In genomic region chr5:134527961-134528424, GRCh38 we compare ENCODE assay signal across 8 cellular contexts. TPM values are rescaled to one million over a fixed set of nuclear protein-coding genes. Genes with fewer than 3 reads are reported as not detected.
A peak's percentile ranks its signal among the peaks of the same experiment; 100 is the strongest.
DNase-seq lines count a peak whose midpoint lies in the region; ATAC-seq and TF ChIP-seq lines count a peak whose summit lies in the region.

No MANE protein-coding gene starts in this region.

- intact Hi-C loops in sigmoid colon (cut with DNase I) = loop anchor here (1.0 to 5.0 kb wide), 5 partner anchors 16 to 351 kb away; partner anchors contain the start of genes CDKN2AIPNL and SKP1

- no peak for DNase-seq in T-cell
- no peak for DNase-seq in fibroblast of villous mesenchyme (ENCODE audit: low read depth)
- no peak for DNase-seq in sigmoid colon
- DNase-seq in stimulated activated naive CD4-positive, alpha-beta T cell (lab: John Stamatoyannopoulos, UW) = no peak
- no peak for DNase-seq in NCI-H2196 treated with DMSO at 0.1 percent for 48 hours (lab: John Stamatoyannopoulos, UW; ENCODE audit: unreplicated experiment)

- H3K9me3 ChIP-seq in sigmoid colon = no peaks in the 10 kb centered on the region

- H3K27ac ChIP-seq in sigmoid colon = peak overlapping the region; percentile 95 to 99 (median 96)

- ATAC-seq in T-cell (replicated peaks in 1 of 4) (no peak), GM21360 (IDR thresholded peaks at IDR 0.05; ENCODE audit: unreplicated experiment) (no peak), GM18520 (IDR thresholded peaks at IDR 0.05; ENCODE audit: unreplicated experiment) (no peak)

- no peaks in the 10 kb centered on the region for H3K36me3 ChIP-seq in sigmoid colon

- H3K27ac Mint-ChIP-seq in T-cell = peak overlapping the region; percentile 59 to 89

- CTCF ChIA-PET in T-cell (lab: Charles Lee) = interaction anchor here (0.6 to 1.8 kb wide), 7 partner anchors 18 to 364 kb away, joined by 3 to 14 read pairs (median 3); no protein-coding TSS in a partner anchor

- no peaks in the 10 kb centered on the region for H3K27me3 Mint-ChIP-seq in T-cell

- no peaks in the 10 kb centered on the region for H3K27me3 ChIP-seq in sigmoid colon

- H3K4me1 ChIP-seq in sigmoid colon = peaks cover 0 to 61% (median 60%) of the 10 kb centered on the region in 4 donors

- H3K4me3 Mint-ChIP-seq in T-cell = peak overlapping the region; percentile 87 to 99 (median 97)

- POLR2A ChIA-PET in T-cell (lab: Charles Lee) = interaction anchor here in 1 of 2 donors (0.6 kb wide), 1 partner anchor 250 kb away, joined by 5 read pairs; no protein-coding TSS in a partner anchor

- H3K4me3 ChIP-seq in GM08714 (ENCODE audit: low read length) (peak overlapping the region; percentile 92; the same call in 1 of the 2 replicates), fibroblast of villous mesenchyme (ENCODE audit: low read depth, low read length) (peak overlapping the region; percentile 86), sigmoid colon (peak overlapping the region; percentile 73 to 95 (median 84))

- no peaks in the 10 kb centered on the region for H3K9me3 Mint-ChIP-seq in T-cell

- TF ChIP-seq POLR2A in sigmoid colon (IDR thresholded peaks at IDR 0.05) = no peak

- H3K4me1 Mint-ChIP-seq in T-cell = peaks cover 56 to 64% (median 59%) of the 10 kb centered on the region in 3 donors

- peaks cover 5% of the 10 kb centered on the region for H3K36me3 Mint-ChIP-seq in T-cell

- TF ChIP-seq CTCF in fibroblast of villous mesenchyme (IDR thresholded peaks at IDR 0.05; ENCODE audit: insufficient read depth, low read depth, low read length) (no peak), sigmoid colon (IDR thresholded peaks at IDR 0.05) (no peak)

- TF ChIP-seq EP300 in sigmoid colon (IDR thresholded peaks at IDR 0.05) = no peak

- 26 to 41% methylated on average over 14 of the region's 14 CpGs for WGBS in sigmoid colon, 2 donors

RNA-seq across cellular contexts. Expression of gene JADE2, which starts 2.5 kb away (rescaled TPM):
- total RNA-seq in T-cell = 100 to 1,000 TPM; 163 to 263 (median 239) TPM
- 29.3 and 35.4 TPM in 2 replicates for total RNA-seq in fibroblast of villous mesenchyme
- 10 to 100 TPM; 38.5 to 53.8 (median 44.7) TPM for total RNA-seq in sigmoid colon
- 10 to 100 TPM in 1 of 3 donors, 1 to 10 TPM in 2; 4.9 to 34.5 (median 6.0) TPM for polyA plus RNA-seq in sigmoid colon
